ENCODE assay signal across 36 cellular contexts in genomic region chr7:69612981-69613380, GRCh38.
"Had no signal": no experiment of that assay in that cellular context is flagged by ENCODE, and none has a peak within 500 bp of the region (broad histone marks: within the 10 kb centered on the region; RNA-seq: fewer than 3 reads in every experiment).

No MANE protein-coding gene starts in this region.

- DNase-seq: activated CD4-positive, alpha-beta memory T cell treated with anti-CD3 and anti-CD28 coated beads, Interleukin-2, amount 10 ng/mL, durations not matched to agents 7 days and 5 days; activated CD4-positive, alpha-beta T cell treated with anti-CD3 and anti-CD28 coated beads for 1 hour; activated CD4-positive, alpha-beta T cell treated with anti-CD3 and anti-CD28 coated beads for 36 hours; activated CD4-positive, alpha-beta T cell treated with anti-CD3 and anti-CD28 coated beads for 48 hours; activated CD4-positive, alpha-beta T cell treated with anti-CD3 and anti-CD28 coated beads, Interleukin-2, amount 10 ng/mL, durations not matched to agents 7 days and 5 days; activated CD4-positive, alpha-beta T cell treated with anti-CD3 and anti-CD28 coated beads, Interleukin-2, amount 50 U/mL, for 48 hours; activated CD4-positive, CD25-positive, alpha-beta regulatory T cell; activated CD8-positive, alpha-beta memory T cell treated with anti-CD3 and anti-CD28 coated beads for 24 hours; activated CD8-positive, alpha-beta memory T cell treated with anti-CD3 and anti-CD28 coated beads, Interleukin-2, amount 10 ng/mL, durations not matched to agents 7 days and 5 days; activated CD8-positive, alpha-beta memory T cell treated with anti-CD3 and anti-CD28 coated beads, Interleukin-2, amount 50 U/mL, for 48 hours; activated CD8-positive, alpha-beta T cell treated with anti-CD3 and anti-CD28 coated beads, Interleukin-2, amount 10 ng/mL, durations not matched to agents 7 days and 5 days; activated effector memory CD4-positive, alpha-beta T cell treated with Interleukin-2 at 50 U/mL for 16 hours; activated gamma-delta T cell; activated naive CD4-positive, alpha-beta T cell treated with anti-CD3 and anti-CD28 coated beads, Interleukin-2, amount 10 ng/mL, durations not matched to agents 7 days and 5 days; activated naive CD4-positive, alpha-beta T cell treated with Interleukin-2 at 50 U/mL for 16 hours; activated naive CD8-positive, alpha-beta T cell treated with anti-CD3 and anti-CD28 coated beads, Interleukin-2, amount 10 ng/mL, durations not matched to agents 7 days and 5 days; activated naive CD8-positive, alpha-beta T cell treated with anti-CD3 and anti-CD28 coated beads, Interleukin-2, amount 50 U/mL, for 24 hours; activated T-cell treated with anti-CD3 and anti-CD28 coated beads, Interleukin-2, amount 50 U/mL, for 24 hours; activated T-cell treated with anti-CD3 and anti-CD28 coated beads, Interleukin-2, amount 50 U/mL, for 48 hours; amygdala; anterior cingulate cortex; caudate nucleus; cerebellar nuclear complex; T-helper 2 cell; T-helper 9 cell; WERI-Rb-1 had no signal

- H3K9me3 ChIP-seq: ascending aorta had no signal

- H3K4me3 Mint-ChIP-seq: activated CD4-positive, alpha-beta memory T cell treated with anti-CD3 and anti-CD28 coated beads, Interleukin-2, amount 10 ng/mL, durations not matched to agents 7 days and 5 days; activated CD4-positive, alpha-beta T cell treated with anti-CD3 and anti-CD28 coated beads for 36 hours; activated CD4-positive, alpha-beta T cell treated with anti-CD3 and anti-CD28 coated beads, Interleukin-2, amount 10 ng/mL, durations not matched to agents 7 days and 5 days; activated CD8-positive, alpha-beta memory T cell treated with anti-CD3 and anti-CD28 coated beads, Interleukin-2, amount 10 ng/mL, durations not matched to agents 7 days and 5 days; activated CD8-positive, alpha-beta T cell treated with anti-CD3 and anti-CD28 coated beads, Interleukin-2, amount 10 ng/mL, durations not matched to agents 7 days and 5 days; activated naive CD4-positive, alpha-beta T cell treated with anti-CD3 and anti-CD28 coated beads, Interleukin-2, amount 10 ng/mL, durations not matched to agents 7 days and 5 days; activated naive CD4-positive, alpha-beta T cell treated with anti-CD3 and anti-CD28 coated beads, Interleukin-2, amount 50 U/mL, for 24 hours; activated naive CD8-positive, alpha-beta T cell; activated naive CD8-positive, alpha-beta T cell treated with anti-CD3 and anti-CD28 coated beads, Interleukin-2, amount 10 ng/mL, durations not matched to agents 7 days and 5 days; activated naive CD8-positive, alpha-beta T cell treated with anti-CD3 and anti-CD28 coated beads, Interleukin-2, amount 50 U/mL, for 24 hours; activated T-cell treated with anti-CD3 and anti-CD28 coated beads, Interleukin-2, amount 50 U/mL, for 24 hours; central memory CD8-positive, alpha-beta T cell; T-helper 2 cell treated with Interferon-gamma antibody and Interleukin-4, amounts not matched to agents 5 μg/mL and 100 μg/mL, for 36 hours; WTC11 had no signal

- H3K27me3 Mint-ChIP-seq: brain; central memory CD8-positive, alpha-beta T cell had no signal

- H3K27me3 ChIP-seq: ascending aorta had no signal

- ATAC-seq: activated CD4-positive, alpha-beta T cell treated with anti-CD3 and anti-CD28 coated beads for 36 hours; activated CD4-positive, CD25-positive, alpha-beta regulatory T cell treated with anti-CD3 and anti-CD28 coated beads, Interleukin-2, amount 50 U/mL, for 24 hours; activated CD8-positive, alpha-beta memory T cell treated with anti-CD3 and anti-CD28 coated beads, Interleukin-2, amount 10 ng/mL, durations not matched to agents 7 days and 5 days; activated CD8-positive, alpha-beta T cell treated with anti-CD3 and anti-CD28 coated beads, Interleukin-2, amount 10 ng/mL, durations not matched to agents 7 days and 5 days; activated naive CD8-positive, alpha-beta T cell treated with anti-CD3 and anti-CD28 coated beads, Interleukin-2, amount 50 U/mL, for 24 hours; WTC11 had no signal

- H3K4me1 Mint-ChIP-seq: activated CD4-positive, alpha-beta memory T cell treated with anti-CD3 and anti-CD28 coated beads, Interleukin-2, amount 10 ng/mL, durations not matched to agents 7 days and 5 days; activated CD4-positive, alpha-beta T cell treated with anti-CD3 and anti-CD28 coated beads for 36 hours; activated CD4-positive, alpha-beta T cell treated with anti-CD3 and anti-CD28 coated beads, Interleukin-2, amount 10 ng/mL, durations not matched to agents 7 days and 5 days; activated CD8-positive, alpha-beta memory T cell treated with anti-CD3 and anti-CD28 coated beads, Interleukin-2, amount 10 ng/mL, durations not matched to agents 7 days and 5 days; activated naive CD4-positive, alpha-beta T cell treated with anti-CD3 and anti-CD28 coated beads, Interleukin-2, amount 10 ng/mL, durations not matched to agents 7 days and 5 days; activated naive CD4-positive, alpha-beta T cell treated with anti-CD3 and anti-CD28 coated beads, Interleukin-2, amount 50 U/mL, for 24 hours; activated naive CD8-positive, alpha-beta T cell treated with anti-CD3 and anti-CD28 coated beads, Interleukin-2, amount 10 ng/mL, durations not matched to agents 7 days and 5 days; activated naive CD8-positive, alpha-beta T cell treated with anti-CD3 and anti-CD28 coated beads, Interleukin-2, amount 50 U/mL, for 24 hours; central memory CD8-positive, alpha-beta T cell had no signal

- H3K36me3 Mint-ChIP-seq: activated CD8-positive, alpha-beta memory T cell treated with anti-CD3 and anti-CD28 coated beads, Interleukin-2, amount 10 ng/mL, durations not matched to agents 7 days and 5 days; activated naive CD4-positive, alpha-beta T cell treated with anti-CD3 and anti-CD28 coated beads, Interleukin-2, amount 10 ng/mL, durations not matched to agents 7 days and 5 days; activated naive CD4-positive, alpha-beta T cell treated with anti-CD3 and anti-CD28 coated beads, Interleukin-2, amount 50 U/mL, for 24 hours; activated naive CD8-positive, alpha-beta T cell; activated naive CD8-positive, alpha-beta T cell treated with anti-CD3 and anti-CD28 coated beads, Interleukin-2, amount 10 ng/mL, durations not matched to agents 7 days and 5 days; brain; WTC11 had no signal

- H3K4me1 ChIP-seq: ascending aorta had no signal

- H3K9me3 Mint-ChIP-seq: activated CD4-positive, alpha-beta memory T cell treated with anti-CD3 and anti-CD28 coated beads, Interleukin-2, amount 10 ng/mL, durations not matched to agents 7 days and 5 days; activated CD4-positive, alpha-beta T cell treated with anti-CD3 and anti-CD28 coated beads, Interleukin-2, amount 10 ng/mL, durations not matched to agents 7 days and 5 days; activated naive CD4-positive, alpha-beta T cell treated with anti-CD3 and anti-CD28 coated beads, Interleukin-2, amount 10 ng/mL, durations not matched to agents 7 days and 5 days; activated naive CD4-positive, alpha-beta T cell treated with anti-CD3 and anti-CD28 coated beads, Interleukin-2, amount 50 U/mL, for 24 hours; activated naive CD8-positive, alpha-beta T cell treated with anti-CD3 and anti-CD28 coated beads, Interleukin-2, amount 10 ng/mL, durations not matched to agents 7 days and 5 days; activated naive CD8-positive, alpha-beta T cell treated with anti-CD3 and anti-CD28 coated beads, Interleukin-2, amount 50 U/mL, for 24 hours; activated T-cell treated with anti-CD3 and anti-CD28 coated beads, Interleukin-2, amount 50 U/mL, for 24 hours; activated T-helper 2 cell treated with anti-CD3 and anti-CD28 coated beads, Interferon-gamma antibody, Interleukin-2, Interleukin-4, amounts not matched to agents 10 μg/mL and 5 μg/mL and 100 μg/mL, durations not matched to agents 14 hours and 24 hours and 36 hours; brain; central memory CD8-positive, alpha-beta T cell; T-helper 2 cell treated with Interferon-gamma antibody and Interleukin-4, amounts not matched to agents 5 μg/mL and 100 μg/mL, for 36 hours; WTC11 had no signal

- H3K27ac Mint-ChIP-seq: activated CD4-positive, alpha-beta memory T cell treated with anti-CD3 and anti-CD28 coated beads, Interleukin-2, amount 10 ng/mL, durations not matched to agents 7 days and 5 days; activated CD4-positive, alpha-beta T cell treated with anti-CD3 and anti-CD28 coated beads for 36 hours; activated CD4-positive, alpha-beta T cell treated with anti-CD3 and anti-CD28 coated beads, Interleukin-2, amount 10 ng/mL, durations not matched to agents 7 days and 5 days; activated CD8-positive, alpha-beta memory T cell treated with anti-CD3 and anti-CD28 coated beads, Interleukin-2, amount 10 ng/mL, durations not matched to agents 7 days and 5 days; activated CD8-positive, alpha-beta T cell treated with anti-CD3 and anti-CD28 coated beads, Interleukin-2, amount 10 ng/mL, durations not matched to agents 7 days and 5 days; activated naive CD4-positive, alpha-beta T cell treated with anti-CD3 and anti-CD28 coated beads, Interleukin-2, amount 10 ng/mL, durations not matched to agents 7 days and 5 days; activated naive CD4-positive, alpha-beta T cell treated with anti-CD3 and anti-CD28 coated beads, Interleukin-2, amount 50 U/mL, for 24 hours; activated naive CD8-positive, alpha-beta T cell; activated naive CD8-positive, alpha-beta T cell treated with anti-CD3 and anti-CD28 coated beads, Interleukin-2, amount 10 ng/mL, durations not matched to agents 7 days and 5 days; activated naive CD8-positive, alpha-beta T cell treated with anti-CD3 and anti-CD28 coated beads, Interleukin-2, amount 50 U/mL, for 24 hours; activated T-cell treated with anti-CD3 and anti-CD28 coated beads, Interleukin-2, amount 50 U/mL, for 24 hours; activated T-helper 2 cell treated with anti-CD3 and anti-CD28 coated beads, Interferon-gamma antibody, Interleukin-2, Interleukin-4, amounts not matched to agents 10 μg/mL and 5 μg/mL and 100 μg/mL, durations not matched to agents 14 hours and 24 hours and 36 hours; T-helper 2 cell treated with Interferon-gamma antibody and Interleukin-4, amounts not matched to agents 5 μg/mL and 100 μg/mL, for 36 hours; WTC11 had no signal

- H3K27ac ChIP-seq: ascending aorta, cardiac muscle cell, WERI-Rb-1 had no signal

- H3K36me3 ChIP-seq: ascending aorta, cardiac muscle cell, WERI-Rb-1 had no signal

- H3K4me3 ChIP-seq: ascending aorta, cardiac muscle cell had no signal
